13 cellular contexts compared by ENCODE assay signal in the genomic region with DNA sequence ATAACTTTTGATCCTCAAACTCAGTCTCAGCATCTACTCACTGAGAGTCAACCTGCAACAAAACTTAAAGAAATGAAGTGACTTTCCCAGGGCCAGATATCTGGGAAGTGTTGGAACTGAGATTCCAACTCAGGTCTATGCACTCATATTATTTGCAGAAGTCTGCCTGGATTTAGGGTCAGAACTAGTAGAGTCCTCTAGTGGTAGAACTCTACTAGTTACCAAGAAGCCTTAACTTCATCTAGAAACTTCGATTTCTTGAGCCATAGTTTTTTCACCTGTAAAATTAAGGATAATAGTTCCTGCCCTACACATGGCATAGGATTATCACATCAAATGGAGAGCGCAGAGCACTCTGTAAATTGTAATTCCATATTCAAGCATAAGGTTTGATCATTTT. TPM values are rescaled to one million over a fixed set of nuclear protein-coding genes. Genes with fewer than 3 reads are reported as not detected.
A peak's percentile ranks its signal among the peaks of the same experiment; 100 is the strongest.
DNase-seq lines count a peak whose midpoint lies in the region; ATAC-seq and TF ChIP-seq lines count a peak whose summit lies in the region.
"Had no signal": no experiment of that assay in that cellular context is flagged by ENCODE, and none has a peak within 500 bp of the region (broad histone marks: within the 10 kb centered on the region; RNA-seq: fewer than 3 reads in every experiment).

No MANE protein-coding gene starts in this region.

- no peak overlapping the region for H3K9ac ChIP-seq in SU-DHL-6 (ENCODE audit: low read length)
- no peak overlapping the region for H3K9ac ChIP-seq in Karpas-422 (ENCODE audit: low read length)

- no peak for TF ChIP-seq POLR2A in gastroesophageal sphincter (IDR thresholded peaks at IDR 0.05)

- H3F3A ChIP-seq in SU-DHL-6 (ENCODE audit: insufficient read depth) = no peaks in the 10 kb centered on the region

- H3K4me1 ChIP-seq in ACC112 (ENCODE audit: control insufficient read depth, insufficient read depth, low read length, unreplicated experiment) = peaks cover 7% of the 10 kb centered on the region
- H3K4me1 ChIP-seq in gastroesophageal sphincter = no peaks in the 10 kb centered on the region
- H3K4me1 ChIP-seq in Karpas-422 (ENCODE audit: low read length) = no peaks in the 10 kb centered on the region
- H3K4me1 ChIP-seq: gastrocnemius medialis had no signal

- peak; percentile 1 for TF ChIP-seq CTCF in GM13977 (IDR thresholded peaks at IDR 0.05; ENCODE audit: extremely low read depth, insufficient read depth, missing control alignments)
- TF ChIP-seq CTCF in SU-DHL-6 (IDR thresholded peaks at IDR 0.05; ENCODE audit: insufficient read depth, low read length, poor library complexity, severe bottlenecking) = peak; percentile 28
- TF ChIP-seq CTCF in gastroesophageal sphincter (IDR thresholded peaks at IDR 0.05) = peak in 3 of 4 experiments; percentile 27 to 43 (median 31)

- in situ Hi-C loops in GM13977 (cut with MboI; ENCODE audit: low pct_unique_long_range_greater_than_20kb, low sequenced_read_pairs, unreplicated experiment) = no loop called here

- H3K27me3 ChIP-seq in ACC112 (ENCODE audit: insufficient read depth, low read length) (peaks cover 9% of the 10 kb centered on the region; the same call in 1 of the 2 replicates), SU-DHL-6 (ENCODE audit: low read length) (peaks cover 4% of the 10 kb centered on the region; the same call in 1 of the 2 replicates), gastroesophageal sphincter (peaks cover 23% of the 10 kb centered on the region), Karpas-422 (ENCODE audit: low read length) (no peaks in the 10 kb centered on the region)
- H3K27me3 ChIP-seq: ovary had no signal

- H4K20me1 ChIP-seq in SU-DHL-6 (ENCODE audit: low read depth, low read length) = no peaks in the 10 kb centered on the region
- H4K20me1 ChIP-seq in Karpas-422 (ENCODE audit: insufficient read depth, low read depth, low read length) = no peaks in the 10 kb centered on the region

- H3K9me2 ChIP-seq in SU-DHL-6 (replicated peaks; ENCODE audit: insufficient read depth, low read length) (no peaks in the 10 kb centered on the region), Karpas-422 (replicated peaks; ENCODE audit: insufficient read depth, low read length) (no peaks in the 10 kb centered on the region)

- H3K4me2 ChIP-seq in SU-DHL-6 (ENCODE audit: low read depth, low read length, poor library complexity, severe bottlenecking) (no peak overlapping the region), Karpas-422 (ENCODE audit: low read depth, low read length, poor library complexity, severe bottlenecking) (no peak overlapping the region)

- ATAC-seq in gastroesophageal sphincter (no peak), GM18873 (IDR thresholded peaks at IDR 0.05; ENCODE audit: low FRiP score, unreplicated experiment) (no peak), GM18498 (IDR thresholded peaks at IDR 0.05; ENCODE audit: unreplicated experiment) (no peak)
- ATAC-seq: gastrocnemius medialis had no signal

- H3K79me2 ChIP-seq in ACC112 (ENCODE audit: control insufficient read depth, insufficient read depth, low read length, unreplicated experiment) (no peaks in the 10 kb centered on the region), SU-DHL-6 (ENCODE audit: insufficient read depth, low read length) (no peaks in the 10 kb centered on the region), Karpas-422 (ENCODE audit: low read length) (no peaks in the 10 kb centered on the region)

- no peaks in the 10 kb centered on the region for H3K36me3 ChIP-seq in ACC112 (ENCODE audit: insufficient read depth, low read length)
- no peaks in the 10 kb centered on the region for H3K36me3 ChIP-seq in SU-DHL-6 (ENCODE audit: low read length)
- no peaks in the 10 kb centered on the region for H3K36me3 ChIP-seq in gastroesophageal sphincter
- H3K36me3 ChIP-seq in Karpas-422 (ENCODE audit: insufficient read depth, low read length) = no peaks in the 10 kb centered on the region
- H3K36me3 ChIP-seq: gastrocnemius medialis, ovary had no signal

- DNase-seq in GM13977 (ENCODE audit: low spot score) = no peak
- no peak for DNase-seq in Karpas-422
- no peak for DNase-seq in iPS-NIHi11 (ENCODE audit: low spot score)
- DNase-seq: activated gamma-delta T cell, DMS153, gastrocnemius medialis, ovary had no signal

- H3K27ac ChIP-seq in ACC112 (ENCODE audit: low read depth, low read length) (no peak overlapping the region), SU-DHL-6 (ENCODE audit: low read depth, low read length) (no peak overlapping the region), gastroesophageal sphincter (no peak overlapping the region), Karpas-422 (ENCODE audit: low read length) (no peak overlapping the region)
- H3K27ac ChIP-seq: gastrocnemius medialis, ovary, SK-N-MC had no signal

- H3K4me3 ChIP-seq in ACC112 (ENCODE audit: low read depth, low read length) (no peak overlapping the region), SU-DHL-6 (ENCODE audit: insufficient read depth, low read length, poor library complexity, severe bottlenecking) (no peak overlapping the region), gastroesophageal sphincter (no peak overlapping the region), Karpas-422 (ENCODE audit: low read length) (no peak overlapping the region)
- H3K4me3 ChIP-seq: gastrocnemius medialis, ovary, SK-N-MC had no signal

- H2AFZ ChIP-seq in ACC112 (ENCODE audit: low read length, unreplicated experiment) = peak overlapping the region; percentile 91
- no peak overlapping the region for H2AFZ ChIP-seq in SU-DHL-6 (ENCODE audit: low read depth, low read length, severe bottlenecking)
- H2AFZ ChIP-seq in Karpas-422 (ENCODE audit: low read length) = no peak overlapping the region

- TF ChIP-seq EP300 in gastroesophageal sphincter (IDR thresholded peaks at IDR 0.05) = no peak

- 54 to 67% methylated on average over 2 of the region's 2 CpGs for WGBS in gastroesophageal sphincter (ENCODE audit: low coverage in 1 of 2), 2 donors

- H3K9me3 ChIP-seq in SU-DHL-6 (ENCODE audit: insufficient read depth, low read length) (no peaks in the 10 kb centered on the region), gastroesophageal sphincter (no peaks in the 10 kb centered on the region), Karpas-422 (ENCODE audit: low read length) (no peaks in the 10 kb centered on the region)
- H3K9me3 ChIP-seq: gastrocnemius medialis, ovary had no signal

RNA-seq across cellular contexts. Expression of gene KRT24, which starts 23.4 kb away (rescaled TPM):
- 10 to 100 TPM in 1 of 4 donors, 1 to 10 TPM in 2, not detected in 1; 1.1 to 14.7 (median 1.2) TPM for total RNA-seq in gastroesophageal sphincter
- total RNA-seq in Karpas-422 (2014; rRNA removed; shearing (Covaris generic); ENCODE audit: low replicate concordance) = not detected in 2 replicates
- total RNA-seq: gastrocnemius medialis, ovary had no signal

RNA-seq across cellular contexts. Expression of gene KRT25, which starts 28.2 kb away (rescaled TPM):
- total RNA-seq in gastroesophageal sphincter = not detected
- not detected in 2 replicates for total RNA-seq in Karpas-422 (2014; rRNA removed; shearing (Covaris generic); ENCODE audit: low replicate concordance)
- total RNA-seq: gastrocnemius medialis, ovary had no signal

RNA-seq across cellular contexts. Expression of gene KRT26, which starts 45.1 kb away (rescaled TPM):
- not detected for total RNA-seq in gastroesophageal sphincter
- total RNA-seq in Karpas-422 (2014; rRNA removed; shearing (Covaris generic); ENCODE audit: low replicate concordance) = not detected in 2 replicates
- total RNA-seq: gastrocnemius medialis, ovary had no signal

RNA-seq across cellular contexts. Expression of gene KRT27, which starts 55.4 kb away (rescaled TPM):
- not detected for total RNA-seq in gastroesophageal sphincter
- not detected in 2 replicates for total RNA-seq in Karpas-422 (2014; rRNA removed; shearing (Covaris generic); ENCODE audit: low replicate concordance)
- total RNA-seq: gastrocnemius medialis, ovary had no signal
